Comparison of ENCODE assay signal across 8 cellular contexts in genomic region chr7:149459540-149460433, GRCh38. TPM values are rescaled to one million over a fixed set of nuclear protein-coding genes. Genes with fewer than 3 reads are reported as not detected.
DNase-seq lines count a peak whose midpoint lies in the region; ATAC-seq and TF ChIP-seq lines count a peak whose summit lies in the region.

No MANE protein-coding gene starts in this region.

- DNase-seq in AG04449 (ENCODE audit: low read depth, low spot score) (no peak), SJCRH30 (peak in 1 of 2 experiments; percentile 31), epithelial cell of esophagus (ENCODE audit: low read depth) (peak; percentile 14), SHP77 (lab: John Stamatoyannopoulos, UW) (no peak), hippocampal formation (lab: John Stamatoyannopoulos, UW) (no peak)
- DNase-seq in naive thymus-derived CD8-positive, alpha-beta T cell, result peak in 1 of 10 donors; percentile 5

- H3K27me3 Mint-ChIP-seq in naive thymus-derived CD8-positive, alpha-beta T cell, result peaks cover 0 to 7% (median 4%) of the 10 kb centered on the region in 5 donors

- H3K4me1 Mint-ChIP-seq in naive thymus-derived CD8-positive, alpha-beta T cell, result peaks cover 22 to 41% (median 33%) of the 10 kb centered on the region in 4 donors

- peaks cover 0 to 23% (median 0%) of the 10 kb centered on the region in 3 donors for H3K36me3 Mint-ChIP-seq in naive thymus-derived CD8-positive, alpha-beta T cell

- ATAC-seq in GM18511 (IDR thresholded peaks at IDR 0.05; ENCODE audit: unreplicated experiment) (peak; percentile 42), HG02885 (IDR thresholded peaks at IDR 0.05; ENCODE audit: poor library complexity, unreplicated experiment) (peak; percentile 46)
- peak; percentile 24 to 43 for ATAC-seq in naive thymus-derived CD8-positive, alpha-beta T cell

- H3K4me1 ChIP-seq in SJCRH30, result no peaks in the 10 kb centered on the region

- H3K4me3 ChIP-seq in AG04449 (ENCODE audit: low read depth, low read length) (peak overlapping the region; percentile 67), SJCRH30 (peak overlapping the region; percentile 80), epithelial cell of esophagus (ENCODE audit: low read length) (peak overlapping the region; percentile 56)

- H3K27me3 ChIP-seq in SJCRH30, result no peaks in the 10 kb centered on the region

- H3K9me3 ChIP-seq in SJCRH30 (replicated peaks), result no peaks in the 10 kb centered on the region

- POLR2A ChIA-PET in AG04449 (lab: Yijun Ruan, JAX), result interaction anchor here (0.6 to 1.0 kb wide), 4 partner anchors 21 to 198 kb away, joined by 3 read pairs; partner anchors contain the start of gene ZNF783
- POLR2A ChIA-PET in naive thymus-derived CD8-positive, alpha-beta T cell (lab: Charles Lee), result interaction anchor here (1.0 to 2.7 kb wide), 10 partner anchors 20 to 255 kb away, joined by 3 to 21 read pairs (median 6); partner anchors contain the start of gene ZNF783

- CTCF ChIA-PET in AG04449 (lab: Yijun Ruan, JAX), result interaction anchor here (0.7 to 2.4 kb wide), 13 partner anchors 13 to 198 kb away, joined by 3 to 10 read pairs (median 4); partner anchors contain the start of gene ZNF783

- H3K27ac Mint-ChIP-seq in naive thymus-derived CD8-positive, alpha-beta T cell, result no peak overlapping the region

- H3K27ac ChIP-seq in SJCRH30, result no peak overlapping the region

- H3K36me3 ChIP-seq in SJCRH30, result no peaks in the 10 kb centered on the region

- no peaks in the 10 kb centered on the region for H3K9me3 Mint-ChIP-seq in naive thymus-derived CD8-positive, alpha-beta T cell

- no peak for TF ChIP-seq CTCF in AG04449 (IDR thresholded peaks at IDR 0.05; ENCODE audit: insufficient read depth, low read length, missing control alignments)
- no peak for TF ChIP-seq CTCF in epithelial cell of esophagus (IDR thresholded peaks at IDR 0.05; ENCODE audit: insufficient read depth, low read depth, low read length, missing control alignments)

- peak overlapping the region in 2 of 10 donors; percentile 24 to 77 for H3K4me3 Mint-ChIP-seq in naive thymus-derived CD8-positive, alpha-beta T cell

RNA-seq across cellular contexts. Expression of gene ZNF777, which starts 1.1 kb away (rescaled TPM):
- 8.2 and 9.4 TPM in 2 replicates for total RNA-seq in SJCRH30 (2014; rRNA removed; shearing (Covaris generic))
- 10 to 100 TPM; 18.1 to 18.9 TPM for total RNA-seq in naive thymus-derived CD8-positive, alpha-beta T cell
- 1 to 10 TPM; 1.1 to 3.6 (median 1.9) TPM for polyA plus RNA-seq in naive thymus-derived CD8-positive, alpha-beta T cell

RNA-seq across cellular contexts. Expression of gene ZNF746, which starts 37.8 kb away (rescaled TPM):
- 13.3 and 14.6 TPM in 2 replicates for total RNA-seq in SJCRH30 (2014; rRNA removed; shearing (Covaris generic))
- total RNA-seq in naive thymus-derived CD8-positive, alpha-beta T cell, result 10 to 100 TPM; 24.4 to 26.0 TPM
- 10 to 100 TPM in 1 of 3 donors, 1 to 10 TPM in 2; 5.9 to 10.9 (median 7.2) TPM for polyA plus RNA-seq in naive thymus-derived CD8-positive, alpha-beta T cell
